Comparison of ENCODE assay signal across 15 cellular contexts in the genomic region with DNA sequence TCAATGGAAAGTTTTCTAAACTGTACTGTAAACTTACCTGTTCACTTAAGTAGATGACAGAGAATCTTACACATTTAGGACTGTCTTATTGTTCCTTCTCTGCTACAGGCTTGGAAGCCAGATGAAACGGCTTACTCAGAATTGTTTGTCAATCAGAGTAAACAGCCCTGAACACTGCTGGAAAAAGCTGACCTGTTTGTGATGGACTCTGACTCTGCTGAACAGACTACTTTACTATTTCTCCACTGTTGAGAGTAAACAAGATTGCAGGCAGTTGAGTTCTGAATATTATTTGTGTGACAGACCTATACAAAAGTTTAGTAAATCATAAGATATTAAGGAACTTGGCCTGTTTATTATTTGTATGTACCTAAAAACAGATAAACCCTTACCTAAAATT.
"Had no signal": no experiment of that assay in that cellular context is flagged by ENCODE, and none has a peak within 500 bp of the region (broad histone marks: within the 10 kb centered on the region; RNA-seq: fewer than 3 reads in every experiment).

No MANE protein-coding gene starts in this region.

- ATAC-seq: activated naive CD4-positive, alpha-beta T cell treated with anti-CD3 and anti-CD28 coated beads, Interleukin-2, amount 50 U/mL, for 72 hours; stimulated activated memory B cell treated with anti-CD40 and anti-IgM and Interleukin-4, amounts not matched to agents 10 μg/mL and 1 μg/mL and 100 μg/mL, for 72 hours had no signal

- H3K9me3 Mint-ChIP-seq: activated naive CD4-positive, alpha-beta T cell treated with anti-CD3 and anti-CD28 coated beads, Interleukin-2, amount 50 U/mL, for 72 hours; stimulated activated memory B cell treated with anti-CD40 and anti-IgM and Interleukin-4, amounts not matched to agents 10 μg/mL and 1 μg/mL and 100 μg/mL, for 72 hours had no signal

- H3K4me1 ChIP-seq: adrenal gland, sigmoid colon had no signal

- H3K4me3 ChIP-seq: adrenal gland, ovary, sigmoid colon, thoracic aorta, upper lobe of left lung had no signal

- H3K27me3 Mint-ChIP-seq: stimulated activated memory B cell treated with anti-CD40 and anti-IgM and Interleukin-4, amounts not matched to agents 10 μg/mL and 1 μg/mL and 100 μg/mL, for 72 hours had no signal

- H3K27ac ChIP-seq: adrenal gland, ovary, sigmoid colon, thoracic aorta, upper lobe of left lung had no signal

- H3K27me3 ChIP-seq: adrenal gland, ovary, sigmoid colon, upper lobe of left lung had no signal

- H3K9me3 ChIP-seq: adrenal gland, ovary, sigmoid colon, thoracic aorta, upper lobe of left lung had no signal

- H3K36me3 ChIP-seq: ovary had no signal

- H3K4me3 Mint-ChIP-seq: stimulated activated memory B cell treated with anti-CD40 and anti-IgM and Interleukin-4, amounts not matched to agents 10 μg/mL and 1 μg/mL and 100 μg/mL, for 72 hours had no signal

- H3K4me1 Mint-ChIP-seq: stimulated activated memory B cell treated with anti-CD40 and anti-IgM and Interleukin-4, amounts not matched to agents 10 μg/mL and 1 μg/mL and 100 μg/mL, for 72 hours had no signal

- H3K27ac Mint-ChIP-seq: stimulated activated memory B cell treated with anti-CD40 and anti-IgM and Interleukin-4, amounts not matched to agents 10 μg/mL and 1 μg/mL and 100 μg/mL, for 72 hours had no signal

- DNase-seq: activated CD4-positive, alpha-beta T cell treated with anti-CD3 and anti-CD28 coated beads, Interleukin-2, amount 50 U/mL, for 48 hours; activated gamma-delta T cell treated with Interleukin-2 at 50 U/mL for 16 hours; adrenal gland; cerebellar nuclear complex; effector memory CD4-positive, alpha-beta T cell; foreskin fibroblast; hippocampal formation; mammary epithelial cell; ovary; sigmoid colon; stimulated activated CD4-positive, alpha-beta T cell treated with anti-CD3 and anti-CD28 coated beads, Interleukin-4, amount 100 ng/mL, for 4 hours; upper lobe of left lung had no signal
